Comparison of ENCODE assay signal across 8 cellular contexts in genomic region chr9:40951876-40952494, GRCh38.
DNase-seq lines count a peak whose midpoint lies in the region; FAIRE-seq and TF ChIP-seq lines count a peak whose summit lies in the region.
"Not testable (repeated sequence)": the region's sequence is repeated elsewhere in the genome, so short reads cannot be mapped to it uniquely, and the experiment has no call there.

No MANE protein-coding gene starts in this region.

- not testable (repeated sequence) for H3K4me3 Mint-ChIP-seq in progenitor cell of endocrine pancreas (ENCODE audit: low read depth)

- intact Hi-C loops in kidney (cut with DNase I) = not testable (repeated sequence)

- H3K4me1 ChIP-seq in HEK293 (ENCODE audit: control insufficient read depth, insufficient read depth, low read length); kidney (ENCODE audit: control insufficient read depth in 1 of 2, insufficient read depth in 1 of 2, low read depth in 1 of 2, low read length in 2 of 2): not testable (repeated sequence)

- CTCF ChIA-PET in HEK293 (lab: Yijun Ruan, JAX) = not testable (repeated sequence)

- TF ChIP-seq CTCF in GM12864 (IDR thresholded peaks at IDR 0.05; ENCODE audit: low read depth, low read length, missing control alignments) (peak; percentile 22), WI38 (IDR thresholded peaks at IDR 0.05; ENCODE audit: low read depth, low read length) (peak; percentile 28; the same call in 1 of the 2 replicates), choroid plexus epithelial cell (conservative IDR thresholded peaks at IDR 0.05; ENCODE audit: low read depth, low read length) (peak; percentile 46), progenitor cell of endocrine pancreas (IDR thresholded peaks at IDR 0.05; ENCODE audit: unreplicated experiment) (peak; percentile 40)
- TF ChIP-seq CTCF in HEK293 (tag by site-specific recombination; IDR thresholded peaks at IDR 0.05); kidney (IDR thresholded peaks at IDR 0.05; ENCODE audit: borderline replicate concordance, extremely low read depth, insufficient read depth): not testable (repeated sequence)

- H3K9me3 ChIP-seq in HEK293 (ENCODE audit: control insufficient read depth, insufficient read depth, low read depth, low read length); MG63; kidney (ENCODE audit: control insufficient read depth in 1 of 2, low read length in 2 of 2): not testable (repeated sequence)

- POLR2A ChIA-PET in HEK293 (lab: Yijun Ruan, JAX) = not testable (repeated sequence)

- FAIRE-seq in kidney (lab: Jason Lieb, UNC) = not testable (repeated sequence)

- H3K4me3 ChIP-seq in GM12864 (ENCODE audit: low read depth, low read length); HEK293 (ENCODE audit: low read depth, low read length); MG63; WI38 (ENCODE audit: low read depth, low read length); choroid plexus epithelial cell (ENCODE audit: low read depth, low read length); kidney (ENCODE audit: low read length in 2 of 2): not testable (repeated sequence)

- not testable (repeated sequence) for H3K36me3 Mint-ChIP-seq in progenitor cell of endocrine pancreas (ENCODE audit: insufficient read depth)

- peaks cover 14% of the 10 kb centered on the region for H3K27me3 Mint-ChIP-seq in progenitor cell of endocrine pancreas

- not testable (repeated sequence) for H3K9ac ChIP-seq in kidney (ENCODE audit: low read length in 2 of 2)

- not testable (repeated sequence) for H3K27ac ChIP-seq in HEK293 (ENCODE audit: extremely low read depth, low read depth, low read length); kidney (ENCODE audit: low read depth in 2 of 2, low read length in 2 of 2)

- not testable (repeated sequence) for H3K9me3 Mint-ChIP-seq in progenitor cell of endocrine pancreas (ENCODE audit: low read depth)

- H3K36me3 ChIP-seq in HEK293 (ENCODE audit: control insufficient read depth in 2 of 2, insufficient read depth in 1 of 2, low read length in 2 of 2); MG63; kidney (ENCODE audit: control insufficient read depth in 1 of 2, insufficient read depth in 2 of 2, low read length in 2 of 2): not testable (repeated sequence)

- not testable (repeated sequence) for H3K27me3 ChIP-seq in MG63

- H3K4me1 Mint-ChIP-seq in progenitor cell of endocrine pancreas (ENCODE audit: low read depth) = not testable (repeated sequence)

- not testable (repeated sequence) for H3K27ac Mint-ChIP-seq in progenitor cell of endocrine pancreas

- peak; percentile 7 for DNase-seq in AG08396 (ENCODE audit: low spot score)
- DNase-seq in GM12864 (ENCODE audit: low read depth); progenitor cell of endocrine pancreas (ENCODE audit: low spot score, unreplicated experiment): not testable (repeated sequence)
- peak; percentile 15 for DNase-seq in MG63
- DNase-seq in choroid plexus epithelial cell (ENCODE audit: low read depth) = peak; percentile 91
- DNase-seq in kidney = peak; percentile 63

TF ChIP-seq in HEK293, 187 proteins besides CTCF, POLR2A, EP300 and RAD21:
- peak; percentile 86 for TF ChIP-seq ZNF423 (tag by site-specific recombination; IDR thresholded peaks at IDR 0.05)
- TF ChIP-seq GLIS1 (tag by site-specific recombination; IDR thresholded peaks at IDR 0.05) = peak; percentile 45
- peak; percentile 92 for TF ChIP-seq ZIC2 (tag by site-specific recombination; IDR thresholded peaks at IDR 0.05)
